Comparison of ENCODE assay signal across 8 cellular contexts in genomic region chr20:6006603-6006949, GRCh38. TPM values are rescaled to one million over a fixed set of nuclear protein-coding genes. Genes with fewer than 3 reads are reported as not detected.
DNase-seq lines count a peak whose midpoint lies in the region; ATAC-seq, FAIRE-seq and TF ChIP-seq lines count a peak whose summit lies in the region.

No MANE protein-coding gene starts in this region.

- H3K4me1 Mint-ChIP-seq in activated T-cell treated with anti-CD3 and anti-CD28 coated beads, Interleukin-2, amount 50 U/mL, for 24 hours (ENCODE audit: low read depth) = peaks cover 30% of the 10 kb centered on the region
- peaks cover 11% of the 10 kb centered on the region for H3K4me1 Mint-ChIP-seq in activated T-helper 17 cell treated with anti-CD3 and anti-CD28 coated beads, Interleukin-2, amount 50 U/mL, for 72 hours

- peak overlapping the region; percentile 94 for H3K27ac Mint-ChIP-seq in activated T-cell treated with anti-CD3 and anti-CD28 coated beads, Interleukin-2, amount 50 U/mL, for 24 hours
- peak overlapping the region; percentile 93 for H3K27ac Mint-ChIP-seq in activated T-helper 17 cell treated with anti-CD3 and anti-CD28 coated beads, Interleukin-2, amount 50 U/mL, for 72 hours

- H3K27ac ChIP-seq in keratinocyte (ENCODE audit: control insufficient read depth, insufficient read depth, low read length) = peak overlapping the region; percentile 70
- H3K27ac ChIP-seq in thyroid gland = peak overlapping the region in 2 of 3 donors; percentile 75 to 83

- no peak for ATAC-seq in activated T-helper 17 cell treated with anti-CD3 and anti-CD28 coated beads, Interleukin-2, amount 50 U/mL, for 72 hours (replicated peaks)

- no peak for TF ChIP-seq CTCF in keratinocyte (optimal IDR thresholded peaks at IDR 0.05 in 1 of 3, IDR thresholded peaks at IDR 0.05 in 1 of 3, conservative IDR thresholded peaks at IDR 0.05 in 1 of 3; ENCODE audit: extremely low read depth in 1 of 3, insufficient read depth in 2 of 3, low read length in 3 of 3)
- TF ChIP-seq CTCF in thyroid gland (IDR thresholded peaks at IDR 0.05) = no peak

- H3K27me3 Mint-ChIP-seq in activated T-cell treated with anti-CD3 and anti-CD28 coated beads, Interleukin-2, amount 50 U/mL, for 24 hours = no peaks in the 10 kb centered on the region
- no peaks in the 10 kb centered on the region for H3K27me3 Mint-ChIP-seq in activated T-helper 17 cell treated with anti-CD3 and anti-CD28 coated beads, Interleukin-2, amount 50 U/mL, for 72 hours

- H3K27me3 ChIP-seq in keratinocyte (ENCODE audit: control insufficient read depth, extremely low read depth, insufficient read depth, low read length) (no peaks in the 10 kb centered on the region), thyroid gland (no peaks in the 10 kb centered on the region)

- dilution Hi-C loops in keratinocyte (cut with MboI; ENCODE audit: extremely low pct_ligation_motif_present, low sequenced_read_pairs) = no loop called here

- no peak for TF ChIP-seq POLR2A in thyroid gland (IDR thresholded peaks at IDR 0.05)

- WGBS in thyroid gland, 2 donors = 3 to 4% methylated on average over 10 of the region's 10 CpGs

- DNase-seq in activated T-cell treated with anti-CD3 and anti-CD28 coated beads, Interleukin-2, amount 50 U/mL, for 24 hours = no peak
- DNase-seq in activated T-cell treated with anti-CD3 and anti-CD28 coated beads, Interleukin-2, amount 50 U/mL, for 48 hours = no peak
- DNase-seq in keratinocyte (ENCODE audit: low read depth, low spot score) (no peak), thyroid gland (no peak), NCI-H774 (lab: John Stamatoyannopoulos, UW) (no peak), NOMO-1 treated with DMSO at 0.1 percent for 48 hours (lab: John Stamatoyannopoulos, UW; ENCODE audit: unreplicated experiment) (no peak), Ammon's horn (ENCODE audit: low spot score) (no peak)

- H3K4me1 ChIP-seq in keratinocyte (ENCODE audit: control insufficient read depth, extremely low read depth, insufficient read depth, low read length) = peaks cover 21% of the 10 kb centered on the region
- H3K4me1 ChIP-seq in thyroid gland = peaks cover 19 to 21% of the 10 kb centered on the region in 2 donors

- peak overlapping the region; percentile 95 for H3K4me3 Mint-ChIP-seq in activated T-cell treated with anti-CD3 and anti-CD28 coated beads, Interleukin-2, amount 50 U/mL, for 24 hours
- peak overlapping the region; percentile 91 for H3K4me3 Mint-ChIP-seq in activated T-helper 17 cell treated with anti-CD3 and anti-CD28 coated beads, Interleukin-2, amount 50 U/mL, for 72 hours

- peak; percentile 39 for FAIRE-seq in keratinocyte (lab: Jason Lieb, UNC)

- H3K79me2 ChIP-seq in keratinocyte (ENCODE audit: control insufficient read depth, insufficient read depth, low read length) = peaks cover 43% of the 10 kb centered on the region

- H4K20me1 ChIP-seq in keratinocyte (ENCODE audit: control insufficient read depth, extremely low read depth, insufficient read depth, low read length) = peaks cover 14% of the 10 kb centered on the region

- H3K4me3 ChIP-seq in keratinocyte (ENCODE audit: control insufficient read depth in 2 of 3, extremely low read depth in 1 of 3, insufficient read depth in 2 of 3, low read depth in 1 of 3, low read length in 3 of 3) (peak overlapping the region; percentile 72 to 82 (median 77)), thyroid gland (replicated peaks in 1 of 3) (peak overlapping the region; percentile 37 to 91 (median 85))

- H3K9ac ChIP-seq in keratinocyte (ENCODE audit: control insufficient read depth, extremely low read depth, insufficient read depth, low read length) = peak overlapping the region; percentile 84

- H3K9me1 ChIP-seq in keratinocyte (ENCODE audit: control insufficient read depth, extremely low read depth, insufficient read depth, low read length) = no peaks in the 10 kb centered on the region

- H3K9me3 Mint-ChIP-seq in activated T-cell treated with anti-CD3 and anti-CD28 coated beads, Interleukin-2, amount 50 U/mL, for 24 hours = no peaks in the 10 kb centered on the region
- no peaks in the 10 kb centered on the region for H3K9me3 Mint-ChIP-seq in activated T-helper 17 cell treated with anti-CD3 and anti-CD28 coated beads, Interleukin-2, amount 50 U/mL, for 72 hours

- intact Hi-C loops in thyroid gland (cut with DNase I) = no loop called here

- peaks cover 9 to 11% of the 10 kb centered on the region in 2 experiments for H3K36me3 ChIP-seq in keratinocyte (ENCODE audit: control insufficient read depth in 2 of 2, extremely low read depth in 1 of 2, insufficient read depth in 2 of 2, low read length in 2 of 2)
- H3K36me3 ChIP-seq in thyroid gland = peaks cover 7 to 15% of the 10 kb centered on the region in 2 donors

- H2AFZ ChIP-seq in keratinocyte (ENCODE audit: control insufficient read depth, low read length) = no peak overlapping the region

- H3K9me3 ChIP-seq in keratinocyte (ENCODE audit: control insufficient read depth, low read depth, low read length) (no peaks in the 10 kb centered on the region), thyroid gland (no peaks in the 10 kb centered on the region)

- H3K36me3 Mint-ChIP-seq in activated T-cell treated with anti-CD3 and anti-CD28 coated beads, Interleukin-2, amount 50 U/mL, for 24 hours (ENCODE audit: low read depth) = peaks cover 44% of the 10 kb centered on the region
- peaks cover 30% of the 10 kb centered on the region for H3K36me3 Mint-ChIP-seq in activated T-helper 17 cell treated with anti-CD3 and anti-CD28 coated beads, Interleukin-2, amount 50 U/mL, for 72 hours (ENCODE audit: low read depth)

- H3K4me2 ChIP-seq in keratinocyte (ENCODE audit: control insufficient read depth, extremely low read depth, insufficient read depth, low read depth, low read length) = peak overlapping the region; percentile 93

RNA-seq across cellular contexts. Expression of gene CRLS1, which starts 0.7 kb away (rescaled TPM):
- total RNA-seq in activated T-helper 17 cell treated with anti-CD3 and anti-CD28 coated beads, Interleukin-2, amount 50 U/mL, for 72 hours = 10 to 100 TPM; 27.5 to 49.9 TPM
- 40.4 to 104 TPM (median 85.6 TPM) in 3 replicates for polyA plus RNA-seq in keratinocyte
- polyA plus RNA-seq in keratinocyte (2011; ENCODE audit: low read depth) = 7.7 TPM
- 40.2 and 96.2 TPM in 2 replicates for polyA plus RNA-seq in keratinocyte (2011; cell fraction: cytosol; rRNA removed)
- 54.9 and 58.0 TPM in 2 replicates for polyA plus RNA-seq in keratinocyte (2011; cell fraction: nucleus; rRNA removed)
- 31.7 and 37.5 TPM in 2 replicates for polyA plus RNA-seq in keratinocyte (2012; ENCODE audit: low replicate concordance)
- polyA minus RNA-seq in keratinocyte = 42.9 to 63.8 TPM (median 43.4 TPM) in 3 replicates
- 22.4 TPM for polyA minus RNA-seq in keratinocyte (2011; cell fraction: cytosol; rRNA and poly(A)+ RNA removed)
- polyA minus RNA-seq in keratinocyte (2011; cell fraction: nucleus; rRNA and poly(A)+ RNA removed) = 12.7 and 19.8 TPM in 2 replicates
- 10 to 100 TPM; 45.6 to 57.3 (median 52.0) TPM for total RNA-seq in thyroid gland

RNA-seq across cellular contexts. Expression of gene LRRN4, which starts 47.3 kb away (rescaled TPM):
- not detected for total RNA-seq in activated T-helper 17 cell treated with anti-CD3 and anti-CD28 coated beads, Interleukin-2, amount 50 U/mL, for 72 hours
- polyA plus RNA-seq in keratinocyte = 0.04 to 0.54 TPM (median 0.14 TPM) in 3 replicates
- not detected for polyA plus RNA-seq in keratinocyte (2011; ENCODE audit: low read depth)
- 0.02 and 0.05 TPM in 2 replicates for polyA plus RNA-seq in keratinocyte (2011; cell fraction: cytosol; rRNA removed)
- 0.14 and 0.17 TPM in 2 replicates for polyA plus RNA-seq in keratinocyte (2011; cell fraction: nucleus; rRNA removed)
- 0.07 and 0.49 TPM in 2 replicates for polyA plus RNA-seq in keratinocyte (2012; ENCODE audit: low replicate concordance)
- 0.26 to 1.0 TPM in 2 of 3 replicates, not detected in the other for polyA minus RNA-seq in keratinocyte
- not detected for polyA minus RNA-seq in keratinocyte (2011; cell fraction: cytosol; rRNA and poly(A)+ RNA removed)
- not detected in 2 replicates for polyA minus RNA-seq in keratinocyte (2011; cell fraction: nucleus; rRNA and poly(A)+ RNA removed)
- not detected for total RNA-seq in thyroid gland

RNA-seq across cellular contexts. Expression of gene MCM8, which starts 56.1 kb away (rescaled TPM):
- total RNA-seq in activated T-helper 17 cell treated with anti-CD3 and anti-CD28 coated beads, Interleukin-2, amount 50 U/mL, for 72 hours = 10 to 100 TPM; 35.3 to 41.6 TPM
- polyA plus RNA-seq in keratinocyte = 2.9 to 7.0 TPM (median 4.0 TPM) in 3 replicates
- 4.0 TPM for polyA plus RNA-seq in keratinocyte (2011; ENCODE audit: low read depth)
- polyA plus RNA-seq in keratinocyte (2011; cell fraction: cytosol; rRNA removed) = 2.3 and 3.7 TPM in 2 replicates
- 3.6 and 4.7 TPM in 2 replicates for polyA plus RNA-seq in keratinocyte (2011; cell fraction: nucleus; rRNA removed)
- 1.6 and 4.1 TPM in 2 replicates for polyA plus RNA-seq in keratinocyte (2012; ENCODE audit: low replicate concordance)
- polyA minus RNA-seq in keratinocyte = 1.9 to 7.5 TPM (median 2.9 TPM) in 3 replicates
- 1.7 TPM for polyA minus RNA-seq in keratinocyte (2011; cell fraction: cytosol; rRNA and poly(A)+ RNA removed)
- 2.1 and 5.0 TPM in 2 replicates for polyA minus RNA-seq in keratinocyte (2011; cell fraction: nucleus; rRNA and poly(A)+ RNA removed)
- 1 to 10 TPM; 3.9 to 5.2 (median 4.5) TPM for total RNA-seq in thyroid gland

RNA-seq across cellular contexts. Expression of gene TRMT6, which starts 56.2 kb away (rescaled TPM):
- 10 to 100 TPM; 19.8 to 43.2 TPM for total RNA-seq in activated T-helper 17 cell treated with anti-CD3 and anti-CD28 coated beads, Interleukin-2, amount 50 U/mL, for 72 hours
- polyA plus RNA-seq in keratinocyte = 13.6 to 26.3 TPM (median 21.2 TPM) in 3 replicates
- 15.2 TPM for polyA plus RNA-seq in keratinocyte (2011; ENCODE audit: low read depth)
- polyA plus RNA-seq in keratinocyte (2011; cell fraction: cytosol; rRNA removed) = 13.4 and 21.7 TPM in 2 replicates
- polyA plus RNA-seq in keratinocyte (2011; cell fraction: nucleus; rRNA removed) = 14.0 and 19.1 TPM in 2 replicates
- polyA plus RNA-seq in keratinocyte (2012; ENCODE audit: low replicate concordance) = 21.5 and 21.6 TPM in 2 replicates
- 4.2 to 9.7 TPM (median 5.8 TPM) in 3 replicates for polyA minus RNA-seq in keratinocyte
- polyA minus RNA-seq in keratinocyte (2011; cell fraction: cytosol; rRNA and poly(A)+ RNA removed) = 18.0 TPM
- polyA minus RNA-seq in keratinocyte (2011; cell fraction: nucleus; rRNA and poly(A)+ RNA removed) = 3.4 and 7.9 TPM in 2 replicates
- total RNA-seq in thyroid gland = 1 to 10 TPM; 6.6 to 9.0 (median 8.8) TPM

Comparison
In these comparisons a context has a peak if more than half of its experiments do, and no peak if none do; other contexts are left out.
1. RNA of gene MCM8, which starts 56.1 kb away (total RNA-seq): 35.3 to 41.6 TPM in activated T-helper 17 cell treated with anti-CD3 and anti-CD28 coated beads, Interleukin-2, amount 50 U/mL, for 72 hours; 3.9 to 5.2 TPM in thyroid gland; every median in the first group is over 4 times any median in the second.